Comparison of ENCODE assay signal across 32 cellular contexts in the genomic region with DNA sequence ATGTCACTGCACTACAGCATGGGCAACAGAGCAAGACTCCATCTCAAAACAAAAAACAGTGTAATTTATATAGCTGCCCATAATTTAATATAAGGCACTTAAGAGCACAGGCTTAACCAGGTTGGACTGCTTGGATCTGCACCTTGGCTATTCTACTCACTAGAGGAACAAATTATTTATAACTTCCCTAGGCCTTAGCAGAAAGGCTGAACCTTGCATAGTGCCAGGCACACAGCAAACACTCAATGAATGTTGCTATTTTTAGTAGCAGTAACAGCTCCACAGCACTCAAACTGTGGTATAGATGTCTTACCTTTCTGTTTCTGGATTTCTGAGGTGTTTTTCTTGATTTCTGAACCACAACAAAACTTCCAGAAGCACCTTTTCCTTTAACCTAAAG. TPM values are rescaled to one million over a fixed set of nuclear protein-coding genes. Genes with fewer than 3 reads are reported as not detected.
"Had no signal": no experiment of that assay in that cellular context is flagged by ENCODE, and none has a peak within 500 bp of the region (broad histone marks: within the 10 kb centered on the region; RNA-seq: fewer than 3 reads in every experiment).

No MANE protein-coding gene starts in this region.

- DNase-seq: activated CD4-positive, alpha-beta T cell treated with anti-CD3 and anti-CD28 coated beads for 36 hours; activated CD4-positive, alpha-beta T cell treated with anti-CD3 and anti-CD28 coated beads, Interleukin-2, amount 10 ng/mL, durations not matched to agents 7 days and 5 days; activated CD4-positive, alpha-beta T cell treated with anti-CD3 and anti-CD28 coated beads, Interleukin-2, amount 50 U/mL, for 48 hours; activated CD8-positive, alpha-beta T cell treated with anti-CD3 and anti-CD28 coated beads, Interleukin-2, amount 10 ng/mL, durations not matched to agents 7 days and 5 days; activated gamma-delta T cell treated with Interleukin-2 at 50 U/mL for 16 hours; activated naive CD4-positive, alpha-beta T cell treated with anti-CD3 and anti-CD28 coated beads for 36 hours; activated T-cell treated with anti-CD3 and anti-CD28 coated beads, Interleukin-2, amount 50 U/mL, for 24 hours; adrenal gland; body of pancreas; IMR-90; Kasumi-1; MG63; NCI-H1048; NCI-H1436 treated with DMSO at 0.1 percent for 48 hours; NCI-H1694 treated with DMSO at 0.1 percent for 48 hours; NCI-H2029; NCI-H345; NCI-H524 treated with DMSO at 0.1 percent for 48 hours; PC-3; Peyer's patch; RPMI8226; SHP77; SK-N-SH had no signal

- H3K4me1 Mint-ChIP-seq: activated CD4-positive, alpha-beta T cell treated with anti-CD3 and anti-CD28 coated beads for 36 hours; activated CD4-positive, alpha-beta T cell treated with anti-CD3 and anti-CD28 coated beads, Interleukin-2, amount 10 ng/mL, durations not matched to agents 7 days and 5 days had no signal

- H3K4me3 ChIP-seq: adrenal gland, body of pancreas, breast epithelium, K562, MG63, Peyer's patch, SJSA1 had no signal

- H3K27me3 Mint-ChIP-seq: activated CD4-positive, alpha-beta T cell treated with anti-CD3 and anti-CD28 coated beads for 36 hours; activated CD4-positive, alpha-beta T cell treated with anti-CD3 and anti-CD28 coated beads, Interleukin-2, amount 10 ng/mL, durations not matched to agents 7 days and 5 days; activated T-cell treated with anti-CD3 and anti-CD28 coated beads, Interleukin-2, amount 50 U/mL, for 24 hours had no signal

- ATAC-seq: activated CD4-positive, alpha-beta T cell treated with anti-CD3 and anti-CD28 coated beads for 36 hours; activated CD4-positive, CD25-positive, alpha-beta regulatory T cell treated with anti-CD3 and anti-CD28 coated beads, Interleukin-2, amount 50 U/mL, for 24 hours; activated CD8-positive, alpha-beta T cell treated with anti-CD3 and anti-CD28 coated beads, Interleukin-2, amount 10 ng/mL, durations not matched to agents 7 days and 5 days; activated naive CD4-positive, alpha-beta T cell treated with anti-CD3 and anti-CD28 coated beads, Interleukin-2, amount 50 U/mL, for 72 hours; body of pancreas; K562; PC-3; WTC11 had no signal

- H3K9me3 Mint-ChIP-seq: activated CD4-positive, alpha-beta T cell treated with anti-CD3 and anti-CD28 coated beads, Interleukin-2, amount 10 ng/mL, durations not matched to agents 7 days and 5 days; activated naive CD4-positive, alpha-beta T cell treated with anti-CD3 and anti-CD28 coated beads for 36 hours; activated naive CD4-positive, alpha-beta T cell treated with anti-CD3 and anti-CD28 coated beads, Interleukin-2, amount 50 U/mL, for 72 hours; activated T-cell treated with anti-CD3 and anti-CD28 coated beads, Interleukin-2, amount 50 U/mL, for 24 hours; activated T-helper 1 cell treated with anti-CD3 and anti-CD28 coated beads, Interleukin-12 subunit alpha, Interleukin-12 subunit beta, Interleukin-2, Interleukin-4 antibody, amounts not matched to agents 30 ng/mL and 10 ng/mL and 1 ng/mL, durations not matched to agents 14 hours and 24 hours and 36 hours; T-helper 1 cell treated with Interleukin-12 subunit alpha and Interleukin-12 subunit beta and Interleukin-4 antibody, amounts not matched to agents 30 μg/mL and 1 μg/mL, for 36 hours; T-helper 2 cell treated with Interferon-gamma antibody and Interleukin-4, amounts not matched to agents 5 μg/mL and 100 μg/mL, for 36 hours; WTC11 had no signal

- H3K4me3 Mint-ChIP-seq: activated CD4-positive, alpha-beta T cell treated with anti-CD3 and anti-CD28 coated beads for 36 hours; activated CD4-positive, alpha-beta T cell treated with anti-CD3 and anti-CD28 coated beads, Interleukin-2, amount 10 ng/mL, durations not matched to agents 7 days and 5 days; activated CD8-positive, alpha-beta T cell treated with anti-CD3 and anti-CD28 coated beads, Interleukin-2, amount 10 ng/mL, durations not matched to agents 7 days and 5 days; activated naive CD4-positive, alpha-beta T cell treated with anti-CD3 and anti-CD28 coated beads for 36 hours; activated T-cell treated with anti-CD3 and anti-CD28 coated beads, Interleukin-2, amount 50 U/mL, for 24 hours; activated T-helper 1 cell treated with anti-CD3 and anti-CD28 coated beads, Interleukin-12 subunit alpha, Interleukin-12 subunit beta, Interleukin-2, Interleukin-4 antibody, amounts not matched to agents 30 ng/mL and 10 ng/mL and 1 ng/mL, durations not matched to agents 14 hours and 24 hours and 36 hours; T-helper 1 cell treated with Interleukin-12 subunit alpha and Interleukin-12 subunit beta and Interleukin-4 antibody, amounts not matched to agents 30 μg/mL and 1 μg/mL, for 36 hours; T-helper 2 cell treated with Interferon-gamma antibody and Interleukin-4, amounts not matched to agents 5 μg/mL and 100 μg/mL, for 36 hours; WTC11 had no signal

- H3K4me1 ChIP-seq: adrenal gland, body of pancreas, breast epithelium, Peyer's patch had no signal

- H3K27me3 ChIP-seq: adrenal gland, body of pancreas, breast epithelium, MG63, Peyer's patch, SJSA1 had no signal

- H3K9me3 ChIP-seq: adrenal gland, body of pancreas, breast epithelium, MG63, Peyer's patch, SJSA1, SK-N-SH had no signal

- H3K27ac Mint-ChIP-seq: activated CD4-positive, alpha-beta T cell treated with anti-CD3 and anti-CD28 coated beads for 36 hours; activated CD4-positive, alpha-beta T cell treated with anti-CD3 and anti-CD28 coated beads, Interleukin-2, amount 10 ng/mL, durations not matched to agents 7 days and 5 days; activated CD8-positive, alpha-beta T cell treated with anti-CD3 and anti-CD28 coated beads, Interleukin-2, amount 10 ng/mL, durations not matched to agents 7 days and 5 days; activated naive CD4-positive, alpha-beta T cell treated with anti-CD3 and anti-CD28 coated beads for 36 hours; activated T-helper 1 cell treated with anti-CD3 and anti-CD28 coated beads, Interleukin-12 subunit alpha, Interleukin-12 subunit beta, Interleukin-2, Interleukin-4 antibody, amounts not matched to agents 30 ng/mL and 10 ng/mL and 1 ng/mL, durations not matched to agents 14 hours and 24 hours and 36 hours; T-helper 1 cell treated with Interleukin-12 subunit alpha and Interleukin-12 subunit beta and Interleukin-4 antibody, amounts not matched to agents 30 μg/mL and 1 μg/mL, for 36 hours; T-helper 2 cell treated with Interferon-gamma antibody and Interleukin-4, amounts not matched to agents 5 μg/mL and 100 μg/mL, for 36 hours; WTC11 had no signal

- H3K27ac ChIP-seq: adrenal gland, body of pancreas, breast epithelium, Peyer's patch, SJSA1 had no signal

RNA-seq across cellular contexts. Expression of gene SH2D5, which starts 34.8 kb away (rescaled TPM):
- total RNA-seq: activated CD4-positive, alpha-beta T cell treated with anti-CD3 and anti-CD28 coated beads, Interleukin-2, amount 10 ng/mL, durations not matched to agents 7 days and 5 days; body of pancreas; Peyer's patch had no signal

RNA-seq across cellular contexts. Expression of gene KIF17, which starts 49.5 kb away (rescaled TPM):
- total RNA-seq: activated CD4-positive, alpha-beta T cell treated with anti-CD3 and anti-CD28 coated beads, Interleukin-2, amount 10 ng/mL, durations not matched to agents 7 days and 5 days; activated CD8-positive, alpha-beta T cell treated with anti-CD3 and anti-CD28 coated beads, Interleukin-2, amount 10 ng/mL, durations not matched to agents 7 days and 5 days; activated naive CD4-positive, alpha-beta T cell treated with anti-CD3 and anti-CD28 coated beads for 36 hours; activated T-helper 1 cell treated with anti-CD3 and anti-CD28 coated beads, Interleukin-12 subunit alpha, Interleukin-12 subunit beta, Interleukin-2, Interleukin-4 antibody, amounts not matched to agents 30 ng/mL and 10 ng/mL and 1 ng/mL, durations not matched to agents 14 hours and 24 hours and 36 hours had no signal
